19 cellular contexts compared by ENCODE assay signal in genomic region chr4:57023104-57023503, GRCh38. TPM values are rescaled to one million over a fixed set of nuclear protein-coding genes. Genes with fewer than 3 reads are reported as not detected.
DNase-seq lines count a peak whose midpoint lies in the region; ATAC-seq, FAIRE-seq and TF ChIP-seq lines count a peak whose summit lies in the region.
"Had no signal": no experiment of that assay in that cellular context is flagged by ENCODE, and none has a peak within 500 bp of the region (broad histone marks: within the 10 kb centered on the region; RNA-seq: fewer than 3 reads in every experiment).

No MANE protein-coding gene starts in this region.

- no peaks in the 10 kb centered on the region for H3K9me3 ChIP-seq in HEK293 (ENCODE audit: control insufficient read depth, insufficient read depth, low read depth, low read length)
- H3K9me3 ChIP-seq: BLaER1, ovary, vagina had no signal

- TF ChIP-seq CTCF in AG04449 (IDR thresholded peaks at IDR 0.05; ENCODE audit: insufficient read depth, low read length, missing control alignments) (no peak), HEK293 (tag by site-specific recombination; IDR thresholded peaks at IDR 0.05) (no peak), astrocyte of the cerebellum (IDR thresholded peaks at IDR 0.05; ENCODE audit: low read depth, low read length, missing control alignments) (no peak), foreskin keratinocyte (conservative IDR thresholded peaks at IDR 0.05) (no peak)

- ATAC-seq in foreskin keratinocyte (peak; percentile 87), GM18870 (IDR thresholded peaks at IDR 0.05; ENCODE audit: unreplicated experiment) (no peak), HG02870 (IDR thresholded peaks at IDR 0.05; ENCODE audit: unreplicated experiment) (no peak)

- in situ Hi-C loops in astrocyte of the cerebellum (cut with HindIII; ENCODE audit: low sequenced_read_pairs) = no loop called here

- H3K27ac ChIP-seq in HEK293 (ENCODE audit: extremely low read depth, low read depth, low read length) (no peak overlapping the region), foreskin keratinocyte (no peak overlapping the region)
- H3K27ac ChIP-seq: BLaER1, ovary, vagina had no signal

- FAIRE-seq in GM12891 (lab: Jason Lieb, UNC) = no peak

- H3K4me1 ChIP-seq in HEK293 (ENCODE audit: control insufficient read depth, insufficient read depth, low read length) (no peaks in the 10 kb centered on the region), foreskin keratinocyte (peaks cover 17% of the 10 kb centered on the region)
- H3K4me1 ChIP-seq: BLaER1 had no signal

- H3K36me3 ChIP-seq in HEK293 (ENCODE audit: control insufficient read depth in 2 of 2, insufficient read depth in 1 of 2, low read length in 2 of 2) = peaks cover 32 to 94% of the 10 kb centered on the region in 2 experiments
- H3K36me3 ChIP-seq: ovary had no signal

- POLR2A ChIA-PET in AG04449 (lab: Yijun Ruan, JAX) (interaction anchor here (1.0 to 1.2 kb wide), 2 partner anchors 43 to 125 kb away, joined by 3 to 4 read pairs; no protein-coding TSS in a partner anchor), HEK293 (lab: Yijun Ruan, JAX) (no interaction called here)

- H3K4me3 ChIP-seq in AG04449 (ENCODE audit: low read depth, low read length) = no peak overlapping the region
- H3K4me3 ChIP-seq in HEK293 (ENCODE audit: low read depth, low read length) = no peak overlapping the region
- H3K4me3 ChIP-seq in astrocyte of the cerebellum (ENCODE audit: low read depth, low read length) = no peak overlapping the region
- H3K4me3 ChIP-seq: BLaER1, lung, ovary, vagina had no signal

- CTCF ChIA-PET in AG04449 (lab: Yijun Ruan, JAX) = interaction anchor here (0.8 to 3.8 kb wide), 3 partner anchors 15 to 140 kb away, joined by 4 to 14 read pairs (median 12); no protein-coding TSS in a partner anchor
- CTCF ChIA-PET in HEK293 (lab: Yijun Ruan, JAX) = interaction anchor here (1.0 to 1.9 kb wide), 2 partner anchors 12 to 140 kb away, joined by 4 to 6 read pairs; no protein-coding TSS in a partner anchor

- H3K27me3 ChIP-seq in foreskin keratinocyte = no peaks in the 10 kb centered on the region
- H3K27me3 ChIP-seq: BLaER1, ovary, vagina had no signal

- TF ChIP-seq POLR2A in GM12891 (IDR thresholded peaks at IDR 0.05; ENCODE audit: low read depth, low read length) = no peak

- DNase-seq in AG04449 (ENCODE audit: low read depth, low spot score) (peak; percentile 88), astrocyte of the cerebellum (ENCODE audit: low read depth) (peak; percentile 57), foreskin keratinocyte (peak; percentile 88 to 94), GM19240 (ENCODE audit: insufficient read length, low spot score) (no peak), GM12891 (ENCODE audit: insufficient read length, low spot score) (no peak)
- DNase-seq: activated CD4-positive, alpha-beta memory T cell treated with anti-CD3 and anti-CD28 coated beads for 36 hours; activated naive CD4-positive, alpha-beta T cell treated with anti-CD3 and anti-CD28 coated beads for 36 hours; GF-D8; hippocampal formation; NCI-H2227 treated with DMSO at 0.1 percent for 48 hours; OCI-M1; ovary; T-helper 2 cell had no signal

TF ChIP-seq in HEK293, 187 proteins besides CTCF, POLR2A, EP300 and RAD21:
- TF ChIP-seq TRIM28 (IDR thresholded peaks at IDR 0.05; ENCODE audit: borderline replicate concordance, low read length) (no peak), ZNF473 (tag by site-specific recombination; IDR thresholded peaks at IDR 0.05) (no peak), GLIS2 (tag by site-specific recombination; IDR thresholded peaks at IDR 0.05) (no peak), ZNF629 (tag by site-specific recombination; IDR thresholded peaks at IDR 0.05) (peak; percentile 35; the same call in 1 of the 2 replicates)

TF ChIP-seq in GM12891, 5 proteins besides CTCF, POLR2A, EP300 and RAD21:
- no peak for TF ChIP-seq POLR2AphosphoS5 (IDR thresholded peaks at IDR 0.05; ENCODE audit: low read depth, low read length)
- TF ChIP-seq PAX5 (IDR thresholded peaks at IDR 0.05; ENCODE audit: insufficient read depth, low read length, severe bottlenecking) = no peak
- no peak for TF ChIP-seq POU2F2 (IDR thresholded peaks at IDR 0.05; ENCODE audit: low read depth, low read length)

RNA-seq across cellular contexts. Expression of gene POLR2B, which starts 44.4 kb away (rescaled TPM):
- 86.0 and 92.4 TPM in 2 replicates for total RNA-seq in foreskin keratinocyte
- polyA plus RNA-seq in foreskin keratinocyte = 35.8 and 43.1 TPM in 2 replicates
- 67.6 TPM for polyA plus RNA-seq in GM12891 (2012; ENCODE audit: low read depth, missing spikeins)

RNA-seq across cellular contexts. Expression of gene NOA1, which starts 45.7 kb away (rescaled TPM):
- total RNA-seq in foreskin keratinocyte = 16.5 and 16.9 TPM in 2 replicates
- 10.2 and 11.5 TPM in 2 replicates for polyA plus RNA-seq in foreskin keratinocyte
- 18.4 TPM for polyA plus RNA-seq in GM12891 (2012; ENCODE audit: low read depth, missing spikeins)

Comparison
In these comparisons a context has a peak if more than half of its experiments do, and no peak if none do; other contexts are left out.
1. DNase-seq: peak in AG04449 (single experiment), astrocyte of the cerebellum (single experiment) and foreskin keratinocyte (2 of 2); none in GM19240 (single experiment) and GM12891 (single experiment).